ENCODE assay signal across 8 cellular contexts in genomic region chr20:52975024-52975732, GRCh38. TPM values are rescaled to one million over a fixed set of nuclear protein-coding genes. Genes with fewer than 3 reads are reported as not detected.
DNase-seq lines count a peak whose midpoint lies in the region; ATAC-seq, FAIRE-seq and TF ChIP-seq lines count a peak whose summit lies in the region.

No MANE protein-coding gene starts in this region.

- no peak for ATAC-seq in heart left ventricle
- no peak for ATAC-seq in Right ventricle myocardium inferior
- no peak for ATAC-seq in HG03442 (IDR thresholded peaks at IDR 0.05; ENCODE audit: unreplicated experiment)
- ATAC-seq in HG02759 (IDR thresholded peaks at IDR 0.05; ENCODE audit: unreplicated experiment), result no peak

- H3K27me3 ChIP-seq in heart left ventricle (peaks cover 0 to 28% (median 17%) of the 10 kb centered on the region in 9 donors), mucosa of rectum (ENCODE audit: control insufficient read depth in 2 of 2, insufficient read depth in 2 of 2, low read length in 2 of 2) (peaks cover 5 to 8% of the 10 kb centered on the region in 2 donors)

- H3K4me1 ChIP-seq in heart left ventricle (peaks cover 0 to 17% (median 0%) of the 10 kb centered on the region in 12 donors), mucosa of rectum (ENCODE audit: control insufficient read depth in 2 of 2, insufficient read depth in 2 of 2, low read length in 2 of 2) (no peaks in the 10 kb centered on the region), urinary bladder (ENCODE audit: insufficient read depth) (no peaks in the 10 kb centered on the region)

- intact Hi-C loops in heart left ventricle (cut with DNase I), result no loop called here
- intact Hi-C loops in Right ventricle myocardium inferior (cut with DNase I), result no loop called here

- no peak for TF ChIP-seq CTCF in heart left ventricle (IDR thresholded peaks at IDR 0.05)

- peak overlapping the region in 1 of 2 donors; percentile 6 for H3K9ac ChIP-seq in mucosa of rectum (ENCODE audit: low read depth in 1 of 2, low read length in 2 of 2)

- no peak for FAIRE-seq in GM12891 (lab: Jason Lieb, UNC)

- no peak for DNase-seq in heart left ventricle
- no peak for DNase-seq in Right ventricle myocardium inferior (ENCODE audit: missing footprints)
- peak; percentile 65 for DNase-seq in activated naive CD4-positive, alpha-beta T cell treated with anti-CD3 and anti-CD28 coated beads, Interleukin-2, amount 50 U/mL, for 16 hours
- DNase-seq in GM12891 (ENCODE audit: insufficient read length, low spot score), result no peak

- H3K27ac ChIP-seq in heart left ventricle (peak overlapping the region in 7 of 12 donors; percentile 12 to 79 (median 66)), mucosa of rectum (ENCODE audit: low read depth in 2 of 2, low read length in 2 of 2) (no peak overlapping the region), urinary bladder (ENCODE audit: low read depth) (peak overlapping the region; percentile 45)

- H3K36me3 ChIP-seq in heart left ventricle (no peaks in the 10 kb centered on the region), mucosa of rectum (ENCODE audit: control insufficient read depth in 2 of 2, insufficient read depth in 2 of 2, low read length in 2 of 2) (no peaks in the 10 kb centered on the region), urinary bladder (ENCODE audit: insufficient read depth) (no peaks in the 10 kb centered on the region)

- 38 to 41% (median 40%) methylated on average over 11 of the region's 11 CpGs for WGBS in heart left ventricle, 4 donors
- 33% methylated on average over 11 of the region's 11 CpGs for WGBS in urinary bladder

- H3K4me3 ChIP-seq in heart left ventricle (peak overlapping the region in 10 of 12 donors; percentile 15 to 75 (median 62)), mucosa of rectum (ENCODE audit: low read length in 2 of 2) (peak overlapping the region; percentile 30 to 68), urinary bladder (ENCODE audit: low read depth, low read length) (peak overlapping the region; percentile 62)

- TF ChIP-seq POLR2A in heart left ventricle (IDR thresholded peaks at IDR 0.05) (no peak), GM12891 (IDR thresholded peaks at IDR 0.05; ENCODE audit: low read depth, low read length) (no peak)

- H3K9me3 ChIP-seq in heart left ventricle, result no peaks in the 10 kb centered on the region
- no peaks in the 10 kb centered on the region for H3K9me3 ChIP-seq in mucosa of rectum (ENCODE audit: control insufficient read depth in 2 of 2, low read length in 2 of 2)

TF ChIP-seq in GM12891, 5 proteins besides CTCF, POLR2A, EP300 and RAD21:
- no peak for TF ChIP-seq SPI1 (IDR thresholded peaks at IDR 0.05; ENCODE audit: low read depth, low read length)
- TF ChIP-seq PAX5 (IDR thresholded peaks at IDR 0.05; ENCODE audit: insufficient read depth, low read length, severe bottlenecking), result no peak
- TF ChIP-seq TAF1 (IDR thresholded peaks at IDR 0.05; ENCODE audit: low read depth, low read length), result no peak
- TF ChIP-seq POLR2AphosphoS5 (IDR thresholded peaks at IDR 0.05; ENCODE audit: low read depth, low read length), result no peak
- no peak for TF ChIP-seq POU2F2 (IDR thresholded peaks at IDR 0.05; ENCODE audit: low read depth, low read length)

RNA-seq across cellular contexts. Expression of gene TSHZ2, which starts 3.0 kb away (rescaled TPM):
- 10 to 100 TPM in 2 of 9 donors, 1 to 10 TPM in 7; 2.3 to 12.1 (median 5.0) TPM for total RNA-seq in heart left ventricle
- 1 to 10 TPM; 1.8 to 2.3 TPM for polyA plus RNA-seq in heart left ventricle
- 4.2 TPM for total RNA-seq in Right ventricle myocardium inferior
- total RNA-seq in urinary bladder, result 35.0 TPM
- polyA plus RNA-seq in urinary bladder, result 6.5 TPM
- not detected for polyA plus RNA-seq in GM12891 (2012; ENCODE audit: low read depth, missing spikeins)

Comparison
In these comparisons a context has a peak if more than half of its experiments do, and no peak if none do; other contexts are left out.
1. H3K27ac ChIP-seq: peak in heart left ventricle (7 of 12) and urinary bladder (single experiment); none in mucosa of rectum (0 of 2).
2. Peak in every context shown above with its lines, with median percentiles within 50 percentile points of each other: H3K4me3 ChIP-seq.